20 cellular contexts compared by ENCODE assay signal in the genomic region with DNA sequence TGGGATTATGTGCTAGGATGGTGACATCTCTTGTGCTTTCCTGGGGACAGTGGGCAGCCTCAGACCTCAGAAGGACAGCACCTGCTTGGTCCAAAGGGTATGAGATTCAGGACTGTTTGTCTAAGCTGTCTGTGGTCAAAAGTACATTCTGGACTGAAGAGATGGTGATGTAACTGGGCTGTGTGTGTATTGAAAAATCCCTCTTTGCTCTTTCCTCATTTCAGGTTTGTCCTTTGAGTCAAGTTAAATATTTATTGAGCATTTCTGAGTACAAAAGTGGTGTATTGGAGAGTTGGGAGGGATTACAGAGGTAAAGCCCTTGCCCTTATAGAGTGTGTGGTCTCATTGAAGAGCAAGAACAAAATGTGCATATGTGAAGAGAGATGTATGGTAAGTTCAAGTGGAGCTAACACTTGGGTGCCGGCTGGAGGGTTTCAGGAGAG. TPM values are rescaled to one million over a fixed set of nuclear protein-coding genes. Genes with fewer than 3 reads are reported as not detected.
DNase-seq lines count a peak whose midpoint lies in the region; ATAC-seq and TF ChIP-seq lines count a peak whose summit lies in the region.
"Had no signal": no experiment of that assay in that cellular context is flagged by ENCODE, and none has a peak within 500 bp of the region (broad histone marks: within the 10 kb centered on the region; RNA-seq: fewer than 3 reads in every experiment).

No MANE protein-coding gene starts in this region.

- CTCF ChIA-PET in Caco-2 (lab: Charles Lee), result no interaction called here
- CTCF ChIA-PET in WTC11 (lab: Charles Lee), result interaction anchor here (0.8 kb wide), 1 partner anchor 24 kb away, joined by 3 read pairs; no protein-coding TSS in a partner anchor

- H3K27me3 Mint-ChIP-seq in Caco-2 (ENCODE audit: insufficient read depth, unreplicated experiment) (no peaks in the 10 kb centered on the region), WTC11 (ENCODE audit: low read depth) (no peaks in the 10 kb centered on the region)
- H3K27me3 Mint-ChIP-seq: dendritic cell treated with granulocyte-macrophage colony-stimulating factor and Interleukin-4, amounts not matched to agents 40 ng/mL and 50 ng/mL, for 4 days had no signal

- no peaks in the 10 kb centered on the region for H3K27me3 ChIP-seq in Caco-2 (replicated peaks; ENCODE audit: control insufficient read depth, insufficient read depth, low read length)
- no peaks in the 10 kb centered on the region for H3K27me3 ChIP-seq in psoas muscle (ENCODE audit: insufficient read depth in 3 of 3, low read length in 2 of 3)
- no peaks in the 10 kb centered on the region for H3K27me3 ChIP-seq in aorta (ENCODE audit: control insufficient read depth in 1 of 2, insufficient read depth in 2 of 2, low read length in 1 of 2)
- H3K27me3 ChIP-seq: neural progenitor cell, transverse colon had no signal

- H3K36me3 ChIP-seq in Caco-2 (ENCODE audit: control insufficient read depth, insufficient read depth, low read length) (no peaks in the 10 kb centered on the region; the same call in 1 of the 2 replicates), psoas muscle (ENCODE audit: insufficient read depth in 1 of 2, low read depth in 1 of 2) (peaks cover 3 to 55% of the 10 kb centered on the region in 2 donors), aorta (ENCODE audit: control insufficient read depth in 1 of 2, insufficient read depth in 2 of 2, low read length in 1 of 2) (peaks cover 0 to 2% of the 10 kb centered on the region in 2 donors)
- H3K36me3 ChIP-seq: neural progenitor cell had no signal

- TF ChIP-seq CTCF in Caco-2 (IDR thresholded peaks at IDR 0.05; ENCODE audit: insufficient read depth in 1 of 2, low read depth in 1 of 2, low read length in 1 of 2, severe bottlenecking in 1 of 2, unreplicated experiment in 1 of 2), result no peak
- no peak for TF ChIP-seq CTCF in WTC11 (IDR thresholded peaks at IDR 0.05)
- no peak for TF ChIP-seq CTCF in psoas muscle (IDR thresholded peaks at IDR 0.05)

- POLR2A ChIA-PET in Caco-2 (lab: Charles Lee), result no interaction called here
- POLR2A ChIA-PET in WTC11 (lab: Charles Lee), result no interaction called here

- H3K9me3 Mint-ChIP-seq in Caco-2 (ENCODE audit: unreplicated experiment) (no peaks in the 10 kb centered on the region), WTC11 (no peaks in the 10 kb centered on the region)
- H3K9me3 Mint-ChIP-seq: dendritic cell treated with granulocyte-macrophage colony-stimulating factor and Interleukin-4, amounts not matched to agents 40 ng/mL and 50 ng/mL, for 4 days; mesothelial cell of epicardium; neural progenitor cell had no signal

- H3K4me3 ChIP-seq in Caco-2 (ENCODE audit: low read depth, low read length), result no peak overlapping the region
- H3K4me3 ChIP-seq in psoas muscle, result no peak overlapping the region
- no peak overlapping the region for H3K4me3 ChIP-seq in aorta (ENCODE audit: low read length in 2 of 2)
- H3K4me3 ChIP-seq: neural progenitor cell, transverse colon had no signal

- peak overlapping the region; percentile 30 for H3K27ac ChIP-seq in psoas muscle
- no peak overlapping the region for H3K27ac ChIP-seq in aorta (ENCODE audit: low read depth in 1 of 2, low read length in 2 of 2)
- H3K27ac ChIP-seq: neural progenitor cell, transverse colon had no signal

- BruUV-seq in Caco-2 (replicated peaks; lab: Mats Ljungman, UMichigan), result no TSS peak

- 95 to 100% (median 100%) methylated on average over 1 of the region's 1 CpG for WGBS in psoas muscle, 3 donors
- WGBS in aorta, 2 donors, result 95 to 96% methylated on average over 1 of the region's 1 CpG

- ATAC-seq in WTC11 (no peak), psoas muscle (peak in 3 of 4 donors; percentile 38 to 56 (median 43)), GM19395 (IDR thresholded peaks at IDR 0.05; ENCODE audit: unreplicated experiment) (no peak), aorta (ENCODE audit: low FRiP score) (no peak)
- ATAC-seq: SK-N-SH treated with all-trans-retinoic acid at 6 μM for 48 hours had no signal

- intact Hi-C loops in Caco-2 (cut with micrococcal nuclease; ENCODE audit: unreplicated experiment) (loop anchor here (2.0 to 5.0 kb wide), 2 partner anchors 47 to 148 kb away; a partner anchor contains a TSS), psoas muscle (cut with DNase I) (loop anchor here in 1 of 2 donors (5.0 kb wide), 1 partner anchor 42 kb away; no protein-coding TSS in a partner anchor), aorta (cut with DNase I) (no loop called here)

- peaks cover 11% of the 10 kb centered on the region; the same call in 1 of the 2 replicates for H3K4me1 ChIP-seq in Caco-2
- peaks cover 21% of the 10 kb centered on the region for H3K4me1 ChIP-seq in psoas muscle
- peaks cover 0 to 8% of the 10 kb centered on the region in 2 donors for H3K4me1 ChIP-seq in aorta (ENCODE audit: control insufficient read depth in 1 of 2, insufficient read depth in 2 of 2, low read length in 2 of 2)
- H3K4me1 ChIP-seq: neural progenitor cell, transverse colon had no signal

- H3K4me1 Mint-ChIP-seq in Caco-2 (ENCODE audit: low read depth, unreplicated experiment) (peaks cover 32% of the 10 kb centered on the region), WTC11 (no peaks in the 10 kb centered on the region; the same call in 1 of the 2 replicates)
- H3K4me1 Mint-ChIP-seq: mesothelial cell of epicardium, neural progenitor cell had no signal

- H3K9me3 ChIP-seq in Caco-2, result no peaks in the 10 kb centered on the region
- no peaks in the 10 kb centered on the region for H3K9me3 ChIP-seq in psoas muscle
- no peaks in the 10 kb centered on the region for H3K9me3 ChIP-seq in aorta (ENCODE audit: control insufficient read depth, low read length)
- H3K9me3 ChIP-seq: transverse colon had no signal

- H3K4me3 Mint-ChIP-seq in Caco-2 (ENCODE audit: unreplicated experiment), result peak overlapping the region; percentile 48
- no peak overlapping the region for H3K4me3 Mint-ChIP-seq in WTC11
- H3K4me3 Mint-ChIP-seq: dendritic cell treated with granulocyte-macrophage colony-stimulating factor and Interleukin-4, amounts not matched to agents 40 ng/mL and 50 ng/mL, for 4 days; mesothelial cell of epicardium; neural progenitor cell had no signal

- H3K27ac Mint-ChIP-seq in Caco-2 (ENCODE audit: unreplicated experiment) (peak overlapping the region; percentile 39), WTC11 (no peak overlapping the region)
- H3K27ac Mint-ChIP-seq: dendritic cell treated with granulocyte-macrophage colony-stimulating factor and Interleukin-4, amounts not matched to agents 40 ng/mL and 50 ng/mL, for 4 days; mesothelial cell of epicardium; neural progenitor cell had no signal

- DNase-seq in Caco-2, result peak in 1 of 2 experiments; percentile 55
- DNase-seq in WTC11 (ENCODE audit: low spot score), result no peak
- DNase-seq in fibroblast of peridontal ligament (ENCODE audit: extremely low read depth), result peak; percentile 19
- no peak for DNase-seq in psoas muscle
- no peak for DNase-seq in aorta
- no peak for DNase-seq in SHP77 (lab: John Stamatoyannopoulos, UW)
- DNase-seq in DMS 273 treated with DMSO at 0.1 percent for 48 hours (lab: John Stamatoyannopoulos, UW), result no peak
- DNase-seq: activated gamma-delta T cell treated with Interleukin-2 at 50 U/mL for 16 hours; AML-193; hippocampal formation; kidney; NCI-H2029 treated with DMSO at 0.1 percent for 48 hours; stimulated activated CD8-positive, alpha-beta memory T cell treated with anti-CD3 and anti-CD28 coated beads, Interleukin-4, amount 100 ng/mL, for 48 hours; T-helper 9 cell; transverse colon had no signal

- H3K36me3 Mint-ChIP-seq in Caco-2 (ENCODE audit: insufficient read depth, unreplicated experiment), result peaks cover 19% of the 10 kb centered on the region
- H3K36me3 Mint-ChIP-seq in WTC11, result peaks cover 11% of the 10 kb centered on the region

TF ChIP-seq in WTC11, 78 proteins besides CTCF, POLR2A, EP300 and RAD21:
- TF ChIP-seq GABPB1 (CRISPR knock-in tag; IDR thresholded peaks at IDR 0.05) (peak; percentile 94), ZNF396 (CRISPR knock-in tag; IDR thresholded peaks at IDR 0.05; ENCODE audit: borderline replicate concordance) (no peak)
TF ChIP-seq in WTC11: peak in this region for 1.

RNA-seq across cellular contexts. Expression of a gene that starts 46.7 kb away (rescaled TPM):
- total RNA-seq in Caco-2 (2022) (15.1 and 15.7 TPM in 2 replicates), WTC11 (2021) (22.4 to 27.2 TPM (median 25.3 TPM) in 3 replicates), psoas muscle (10 to 100 TPM; 16.0 to 29.5 (median 17.9) TPM), aorta (10 to 100 TPM; 32.3 to 41.9 TPM)
- polyA plus RNA-seq in psoas muscle (10 to 100 TPM in 2 of 3 donors, 1 to 10 TPM in 1; 8.9 to 13.2 (median 10.7) TPM), aorta (10 to 100 TPM; 10.8 to 21.3 TPM)

Comparison
In these comparisons a context has a peak if more than half of its experiments do, and no peak if none do; other contexts are left out.
1. ATAC-seq: peak in psoas muscle (3 of 4); none in WTC11 (single experiment), GM19395 (single experiment) and aorta (single experiment).